ENCODE assay signal across 1 cellular context in genomic region chr11:9565822-9566560, GRCh38.
TF ChIP-seq lines count a peak whose summit lies in the region.

No MANE protein-coding gene starts in this region.

TF ChIP-seq in K562, 482 proteins besides CTCF, POLR2A, EP300 and RAD21 (continued from another document and continues in another):
- TF ChIP-seq, protein P1, sequence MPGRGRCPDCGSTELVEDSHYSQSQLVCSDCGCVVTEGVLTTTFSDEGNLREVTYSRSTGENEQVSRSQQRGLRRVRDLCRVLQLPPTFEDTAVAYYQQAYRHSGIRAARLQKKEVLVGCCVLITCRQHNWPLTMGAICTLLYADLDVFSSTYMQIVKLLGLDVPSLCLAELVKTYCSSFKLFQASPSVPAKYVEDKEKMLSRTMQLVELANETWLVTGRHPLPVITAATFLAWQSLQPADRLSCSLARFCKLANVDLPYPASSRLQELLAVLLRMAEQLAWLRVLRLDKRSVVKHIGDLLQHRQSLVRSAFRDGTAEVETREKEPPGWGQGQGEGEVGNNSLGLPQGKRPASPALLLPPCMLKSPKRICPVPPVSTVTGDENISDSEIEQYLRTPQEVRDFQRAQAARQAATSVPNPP (IDR thresholded peaks at IDR 0.05; ENCODE audit: borderline replicate concordance, insufficient read depth, insufficient read length) = no peak
- TF ChIP-seq MEF2D (tag; conservative IDR thresholded peaks at IDR 0.05; ENCODE audit: low read depth) (peak; percentile 86), TSC22D4 (tag; IDR thresholded peaks at IDR 0.05) (no peak), ZNF408 (CRISPR knock-in tag; IDR thresholded peaks at IDR 0.05; ENCODE audit: low read depth) (no peak), SUPT5H (IDR thresholded peaks at IDR 0.05) (no peak; the same call in 1 of the 2 replicates), KDM1A (IDR thresholded peaks at IDR 0.05) (peak; percentile 76 to 77), AFF1 (IDR thresholded peaks at IDR 0.05; ENCODE audit: low read depth in 1 of 2, partially characterized antibody in 2 of 2) (peak; percentile 82 to 92), RBM22 (IDR thresholded peaks at IDR 0.05; ENCODE audit: low read depth, low read length, poor library complexity, severe bottlenecking) (no peak), ZNF639 (CRISPR knock-in tag; conservative IDR thresholded peaks at IDR 0.05 in 1 of 2, IDR thresholded peaks at IDR 0.05 in 1 of 2) (peak in 1 of 2 experiments; percentile 65; a peak in 1 of 4 replicates), ZFPM2 (CRISPR knock-in tag; IDR thresholded peaks at IDR 0.05) (no peak), ZNF584 (CRISPR knock-in tag; IDR thresholded peaks at IDR 0.05; ENCODE audit: low read depth) (peak; percentile 88), JUNB (CRISPR knock-in tag; conservative IDR thresholded peaks at IDR 0.05) (peak; percentile 97), SMARCE1 (IDR thresholded peaks at IDR 0.05) (peak; percentile 99), CC2D1A (IDR thresholded peaks at IDR 0.05) (peak; percentile 44; the same call in 1 of the 2 replicates), ZNF764 (CRISPR knock-in tag; IDR thresholded peaks at IDR 0.05; ENCODE audit: low read depth) (no peak), MTA3 (IDR thresholded peaks at IDR 0.05; ENCODE audit: borderline replicate concordance) (peak; percentile 82; the same call in 1 of the 2 replicates), MYNN (IDR thresholded peaks at IDR 0.05) (peak; percentile 69; the same call in 1 of the 2 replicates), MYNN (CRISPR knock-in tag; IDR thresholded peaks at IDR 0.05) (no peak), MAFG (tag; conservative IDR thresholded peaks at IDR 0.05) (peak; percentile 90), SREBF1 (IDR thresholded peaks at IDR 0.05; ENCODE audit: borderline replicate concordance, low read depth, low read length) (no peak), RCOR1 (IDR thresholded peaks at IDR 0.05; ENCODE audit: borderline replicate concordance in 1 of 2, low read depth in 2 of 2, low read length in 2 of 2) (peak in 1 of 2 experiments; percentile 77; a peak in 1 of 4 replicates), SMARCA4 (IDR thresholded peaks at IDR 0.05) (peak; percentile 98), ZKSCAN1 (IDR thresholded peaks at IDR 0.05; ENCODE audit: low read depth, low read length) (peak; percentile 56), ZNF75A (CRISPR knock-in tag; IDR thresholded peaks at IDR 0.05) (no peak), ZNF780A (CRISPR knock-in tag; IDR thresholded peaks at IDR 0.05) (no peak), ZBTB11 (CRISPR knock-in tag; IDR thresholded peaks at IDR 0.05) (peak in 1 of 3 experiments; percentile 80; a peak in 2 of 6 replicates), GABPB2 (CRISPR knock-in tag; conservative IDR thresholded peaks at IDR 0.05) (no peak), FOXP4 (CRISPR knock-in tag; IDR thresholded peaks at IDR 0.05; ENCODE audit: borderline replicate concordance) (no peak), TCFL5 (CRISPR knock-in tag; conservative IDR thresholded peaks at IDR 0.05) (no peak), ATF7 (IDR thresholded peaks at IDR 0.05) (peak; percentile 99), DACH1 (IDR thresholded peaks at IDR 0.05; ENCODE audit: partially characterized antibody) (peak; percentile 70), FOXJ3 (CRISPR knock-in tag; IDR thresholded peaks at IDR 0.05) (peak; percentile 92), FOXA3 (CRISPR knock-in tag; conservative IDR thresholded peaks at IDR 0.05 in 1 of 2, IDR thresholded peaks at IDR 0.05 in 1 of 2) (peak; percentile 18 to 54; a peak in 2 of 4 replicates), E2F8 (IDR thresholded peaks at IDR 0.05; ENCODE audit: low read depth, partially characterized antibody) (peak; percentile 73), ZNF589 (CRISPR knock-in tag; IDR thresholded peaks at IDR 0.05; ENCODE audit: low read depth) (peak; percentile 43; the same call in 1 of the 2 replicates), RAD51 (IDR thresholded peaks at IDR 0.05; ENCODE audit: borderline replicate concordance, low read depth) (peak; percentile 19; the same call in 1 of the 2 replicates), MXI1 (IDR thresholded peaks at IDR 0.05; ENCODE audit: low read depth, low read length) (peak; percentile 84), GATAD2A (IDR thresholded peaks at IDR 0.05) (peak; percentile 82; the same call in 1 of the 2 replicates), PML (IDR thresholded peaks at IDR 0.05; ENCODE audit: low read length) (peak; percentile 45; the same call in 1 of the 2 replicates), ZFX (CRISPR knock-in tag; IDR thresholded peaks at IDR 0.05) (no peak)
- TF ChIP-seq, protein P2, sequence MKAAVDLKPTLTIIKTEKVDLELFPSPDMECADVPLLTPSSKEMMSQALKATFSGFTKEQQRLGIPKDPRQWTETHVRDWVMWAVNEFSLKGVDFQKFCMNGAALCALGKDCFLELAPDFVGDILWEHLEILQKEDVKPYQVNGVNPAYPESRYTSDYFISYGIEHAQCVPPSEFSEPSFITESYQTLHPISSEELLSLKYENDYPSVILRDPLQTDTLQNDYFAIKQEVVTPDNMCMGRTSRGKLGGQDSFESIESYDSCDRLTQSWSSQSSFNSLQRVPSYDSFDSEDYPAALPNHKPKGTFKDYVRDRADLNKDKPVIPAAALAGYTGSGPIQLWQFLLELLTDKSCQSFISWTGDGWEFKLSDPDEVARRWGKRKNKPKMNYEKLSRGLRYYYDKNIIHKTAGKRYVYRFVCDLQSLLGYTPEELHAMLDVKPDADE (conservative IDR thresholded peaks at IDR 0.05; ENCODE audit: control insufficient read depth, low read depth, low read length) = 0 out of 2 replicates have a peak, but pooled peaks have one; percentile 39
- TF ChIP-seq, protein P3, sequence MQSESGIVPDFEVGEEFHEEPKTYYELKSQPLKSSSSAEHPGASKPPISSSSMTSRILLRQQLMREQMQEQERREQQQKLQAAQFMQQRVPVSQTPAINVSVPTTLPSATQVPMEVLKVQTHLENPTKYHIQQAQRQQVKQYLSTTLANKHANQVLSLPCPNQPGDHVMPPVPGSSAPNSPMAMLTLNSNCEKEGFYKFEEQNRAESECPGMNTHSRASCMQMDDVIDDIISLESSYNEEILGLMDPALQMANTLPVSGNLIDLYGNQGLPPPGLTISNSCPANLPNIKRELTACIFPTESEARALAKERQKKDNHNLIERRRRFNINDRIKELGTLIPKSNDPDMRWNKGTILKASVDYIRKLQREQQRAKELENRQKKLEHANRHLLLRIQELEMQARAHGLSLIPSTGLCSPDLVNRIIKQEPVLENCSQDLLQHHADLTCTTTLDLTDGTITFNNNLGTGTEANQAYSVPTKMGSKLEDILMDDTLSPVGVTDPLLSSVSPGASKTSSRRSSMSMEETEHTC (IDR thresholded peaks at IDR 0.05) = no peak
- TF ChIP-seq, protein P4, sequence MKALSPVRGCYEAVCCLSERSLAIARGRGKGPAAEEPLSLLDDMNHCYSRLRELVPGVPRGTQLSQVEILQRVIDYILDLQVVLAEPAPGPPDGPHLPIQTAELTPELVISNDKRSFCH (CRISPR knock-in tag; IDR thresholded peaks at IDR 0.05) = no peak
- TF ChIP-seq, protein P4 (tag; IDR thresholded peaks at IDR 0.05) = peak; percentile 16; the same call in 1 of the 2 replicates
